Comparison of ENCODE assay signal across 34 cellular contexts in the genomic region with DNA sequence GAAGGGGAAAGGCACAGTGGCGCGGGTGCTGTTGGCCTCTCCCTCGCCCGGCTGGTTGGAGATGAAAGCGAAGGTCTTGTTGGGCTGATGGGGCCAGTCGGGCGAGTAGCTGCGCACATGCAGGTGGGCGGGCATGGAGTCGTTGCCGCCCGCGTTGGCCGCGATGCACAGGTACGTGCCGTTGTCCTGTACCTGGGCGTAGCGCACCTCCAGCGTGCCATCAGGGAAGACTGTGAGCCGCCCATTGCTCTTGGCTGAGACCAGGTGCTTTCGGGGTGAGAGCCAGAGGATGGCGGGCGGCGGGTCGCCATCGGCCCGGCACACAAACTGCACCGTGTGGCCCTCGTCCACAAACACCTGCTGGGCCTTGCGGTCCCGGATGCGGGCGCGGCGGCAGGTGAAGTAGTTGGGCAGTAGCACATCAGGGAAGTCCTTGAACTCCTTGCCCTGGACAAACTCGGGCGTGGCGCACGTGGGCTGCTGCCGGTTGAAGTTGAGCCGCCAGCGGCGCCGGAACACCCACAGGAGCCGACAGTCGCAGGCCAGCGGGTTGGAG. TPM values are rescaled to one million over a fixed set of nuclear protein-coding genes. Genes with fewer than 3 reads are reported as not detected.
"Had no signal": no experiment of that assay in that cellular context is flagged by ENCODE, and none has a peak within 500 bp of the region (broad histone marks: within the 10 kb centered on the region; RNA-seq: fewer than 3 reads in every experiment).

No MANE protein-coding gene starts in this region.

- H3K4me3 ChIP-seq: adrenal gland, body of pancreas, colonic mucosa, esophagus squamous epithelium, gastroesophageal sphincter had no signal

- H3K4me3 Mint-ChIP-seq: activated B cell treated with CpG ODN at 0.5 μM for 24 hours; activated CD8-positive, alpha-beta T cell treated with anti-CD3 and anti-CD28 coated beads for 36 hours; activated naive CD4-positive, alpha-beta T cell treated with anti-CD3 and anti-CD28 coated beads for 36 hours; activated naive CD4-positive, alpha-beta T cell treated with anti-CD3 and anti-CD28 coated beads, Interleukin-2, amount 50 U/mL, for 24 hours; activated naive CD8-positive, alpha-beta T cell treated with anti-CD3 and anti-CD28 coated beads for 36 hours; activated naive CD8-positive, alpha-beta T cell treated with anti-CD3 and anti-CD28 coated beads, Interleukin-2, amount 50 U/mL, for 24 hours; activated T-helper 1 cell treated with anti-CD3 and anti-CD28 coated beads, Interleukin-12 subunit alpha, Interleukin-12 subunit beta, Interleukin-2, Interleukin-4 antibody, amounts not matched to agents 30 ng/mL and 10 ng/mL and 1 ng/mL, durations not matched to agents 14 hours and 24 hours and 36 hours; T-cell; T-helper 1 cell treated with Interleukin-12 subunit alpha and Interleukin-12 subunit beta and Interleukin-4 antibody, amounts not matched to agents 30 μg/mL and 1 μg/mL, for 36 hours; T-helper 2 cell treated with Interferon-gamma antibody and Interleukin-4, amounts not matched to agents 5 μg/mL and 100 μg/mL, for 36 hours had no signal

- H3K27me3 Mint-ChIP-seq: activated CD8-positive, alpha-beta T cell treated with anti-CD3 and anti-CD28 coated beads for 36 hours; activated naive CD4-positive, alpha-beta T cell treated with anti-CD3 and anti-CD28 coated beads, Interleukin-2, amount 50 U/mL, for 24 hours; activated naive CD8-positive, alpha-beta T cell treated with anti-CD3 and anti-CD28 coated beads for 36 hours; activated naive CD8-positive, alpha-beta T cell treated with anti-CD3 and anti-CD28 coated beads, Interleukin-2, amount 50 U/mL, for 24 hours had no signal

- H3K27ac ChIP-seq: adrenal gland, body of pancreas, colonic mucosa, epithelial cell of prostate, esophagus squamous epithelium, gastroesophageal sphincter, WERI-Rb-1 had no signal

- H3K27ac Mint-ChIP-seq: activated B cell treated with CpG ODN at 0.5 μM for 24 hours; activated CD8-positive, alpha-beta T cell treated with anti-CD3 and anti-CD28 coated beads for 36 hours; activated naive CD4-positive, alpha-beta T cell treated with anti-CD3 and anti-CD28 coated beads for 36 hours; activated naive CD4-positive, alpha-beta T cell treated with anti-CD3 and anti-CD28 coated beads, Interleukin-2, amount 50 U/mL, for 24 hours; activated naive CD8-positive, alpha-beta T cell treated with anti-CD3 and anti-CD28 coated beads for 36 hours; activated naive CD8-positive, alpha-beta T cell treated with anti-CD3 and anti-CD28 coated beads, Interleukin-2, amount 50 U/mL, for 24 hours; activated T-helper 1 cell treated with anti-CD3 and anti-CD28 coated beads, Interleukin-12 subunit alpha, Interleukin-12 subunit beta, Interleukin-2, Interleukin-4 antibody, amounts not matched to agents 30 ng/mL and 10 ng/mL and 1 ng/mL, durations not matched to agents 14 hours and 24 hours and 36 hours; activated T-helper 2 cell treated with anti-CD3 and anti-CD28 coated beads, Interferon-gamma antibody, Interleukin-2, Interleukin-4, amounts not matched to agents 10 μg/mL and 5 μg/mL and 100 μg/mL, durations not matched to agents 14 hours and 24 hours and 36 hours; T-cell; T-helper 1 cell treated with Interleukin-12 subunit alpha and Interleukin-12 subunit beta and Interleukin-4 antibody, amounts not matched to agents 30 μg/mL and 1 μg/mL, for 36 hours; T-helper 2 cell treated with Interferon-gamma antibody and Interleukin-4, amounts not matched to agents 5 μg/mL and 100 μg/mL, for 36 hours had no signal

- DNase-seq: activated B cell treated with CpG ODN at 0.5 μM for 24 hours; activated CD4-positive, alpha-beta T cell treated with anti-CD3 and anti-CD28 coated beads for 48 hours; activated CD4-positive, alpha-beta T cell treated with anti-CD3 and anti-CD28 coated beads, Interleukin-2, amount 50 U/mL, for 1 hour; activated CD4-positive, alpha-beta T cell treated with anti-CD3 and anti-CD28 coated beads, Interleukin-2, amount 50 U/mL, for 48 hours; activated CD8-positive, alpha-beta memory T cell treated with anti-CD3 and anti-CD28 coated beads for 24 hours; activated CD8-positive, alpha-beta T cell treated with anti-CD3 and anti-CD28 coated beads for 36 hours; activated effector memory CD4-positive, alpha-beta T cell treated with anti-CD3 and anti-CD28 coated beads, Interleukin-2, amount 50 U/mL, for 16 hours; activated naive CD4-positive, alpha-beta T cell treated with anti-CD3 and anti-CD28 coated beads for 36 hours; activated naive CD8-positive, alpha-beta T cell treated with anti-CD3 and anti-CD28 coated beads for 36 hours; activated naive CD8-positive, alpha-beta T cell treated with anti-CD3 and anti-CD28 coated beads, Interleukin-2, amount 50 U/mL, for 24 hours; activated T-cell treated with anti-CD3 and anti-CD28 coated beads, Interleukin-2, amount 50 U/mL, for 1 hour; activated T-cell treated with anti-CD3 and anti-CD28 coated beads, Interleukin-2, amount 50 U/mL, for 48 hours; adrenal gland; amygdala; aorta; body of pancreas; caudate nucleus; colonic mucosa; effector CD8-positive, alpha-beta T cell; esophagus squamous epithelium; foreskin melanocyte; SW 1271; T-cell; T1000; WERI-Rb-1 had no signal

- H3K4me1 Mint-ChIP-seq: activated B cell treated with CpG ODN at 0.5 μM for 24 hours; activated naive CD4-positive, alpha-beta T cell treated with anti-CD3 and anti-CD28 coated beads, Interleukin-2, amount 50 U/mL, for 24 hours; activated naive CD8-positive, alpha-beta T cell treated with anti-CD3 and anti-CD28 coated beads for 36 hours; activated naive CD8-positive, alpha-beta T cell treated with anti-CD3 and anti-CD28 coated beads, Interleukin-2, amount 50 U/mL, for 24 hours; T-cell had no signal

- H3K36me3 Mint-ChIP-seq: activated naive CD4-positive, alpha-beta T cell treated with anti-CD3 and anti-CD28 coated beads, Interleukin-2, amount 50 U/mL, for 24 hours; activated naive CD8-positive, alpha-beta T cell treated with anti-CD3 and anti-CD28 coated beads for 36 hours; T-cell had no signal

- H3K4me1 ChIP-seq: adrenal gland, esophagus squamous epithelium, gastroesophageal sphincter had no signal

- H3K9me3 ChIP-seq: adrenal gland, body of pancreas, colonic mucosa, esophagus squamous epithelium, gastroesophageal sphincter had no signal

- H3K27me3 ChIP-seq: adrenal gland, body of pancreas, colonic mucosa had no signal

- H3K9me3 Mint-ChIP-seq: activated B cell treated with CpG ODN at 0.5 μM for 24 hours; activated CD8-positive, alpha-beta T cell treated with anti-CD3 and anti-CD28 coated beads for 36 hours; activated naive CD4-positive, alpha-beta T cell treated with anti-CD3 and anti-CD28 coated beads for 36 hours; activated naive CD4-positive, alpha-beta T cell treated with anti-CD3 and anti-CD28 coated beads, Interleukin-2, amount 50 U/mL, for 24 hours; activated naive CD8-positive, alpha-beta T cell treated with anti-CD3 and anti-CD28 coated beads for 36 hours; activated naive CD8-positive, alpha-beta T cell treated with anti-CD3 and anti-CD28 coated beads, Interleukin-2, amount 50 U/mL, for 24 hours; activated T-helper 1 cell treated with anti-CD3 and anti-CD28 coated beads, Interleukin-12 subunit alpha, Interleukin-12 subunit beta, Interleukin-2, Interleukin-4 antibody, amounts not matched to agents 30 ng/mL and 10 ng/mL and 1 ng/mL, durations not matched to agents 14 hours and 24 hours and 36 hours; activated T-helper 2 cell treated with anti-CD3 and anti-CD28 coated beads, Interferon-gamma antibody, Interleukin-2, Interleukin-4, amounts not matched to agents 10 μg/mL and 5 μg/mL and 100 μg/mL, durations not matched to agents 14 hours and 24 hours and 36 hours; T-cell; T-helper 1 cell treated with Interleukin-12 subunit alpha and Interleukin-12 subunit beta and Interleukin-4 antibody, amounts not matched to agents 30 μg/mL and 1 μg/mL, for 36 hours; T-helper 2 cell treated with Interferon-gamma antibody and Interleukin-4, amounts not matched to agents 5 μg/mL and 100 μg/mL, for 36 hours had no signal

- H3K36me3 ChIP-seq: adrenal gland, colonic mucosa, esophagus squamous epithelium, gastroesophageal sphincter, WERI-Rb-1 had no signal

RNA-seq across cellular contexts. Expression of a gene that starts 18.4 kb away (rescaled TPM):
- total RNA-seq: activated B cell treated with CpG ODN at 0.5 μM for 24 hours; activated CD8-positive, alpha-beta T cell treated with anti-CD3 and anti-CD28 coated beads for 36 hours; activated naive CD4-positive, alpha-beta T cell treated with anti-CD3 and anti-CD28 coated beads for 36 hours; activated naive CD8-positive, alpha-beta T cell treated with anti-CD3 and anti-CD28 coated beads for 36 hours; activated T-helper 1 cell treated with anti-CD3 and anti-CD28 coated beads, Interleukin-12 subunit alpha, Interleukin-12 subunit beta, Interleukin-2, Interleukin-4 antibody, amounts not matched to agents 30 ng/mL and 10 ng/mL and 1 ng/mL, durations not matched to agents 14 hours and 24 hours and 36 hours; activated T-helper 2 cell treated with anti-CD3 and anti-CD28 coated beads, Interferon-gamma antibody, Interleukin-2, Interleukin-4, amounts not matched to agents 10 μg/mL and 5 μg/mL and 100 μg/mL, durations not matched to agents 14 hours and 24 hours and 36 hours; fibroblast of lung; fibroblast of villous mesenchyme had no signal
